2 cellular contexts compared by ENCODE assay signal in genomic region chr1:23910553-23911246, GRCh38.
TF ChIP-seq lines count a peak whose summit lies in the region.

No MANE protein-coding gene starts in this region.

TF ChIP-seq in GM12891, 5 proteins besides CTCF, POLR2A, EP300 and RAD21:
- no peak for TF ChIP-seq SPI1 (IDR thresholded peaks at IDR 0.05; ENCODE audit: low read depth, low read length)
- TF ChIP-seq POLR2AphosphoS5 (IDR thresholded peaks at IDR 0.05; ENCODE audit: low read depth, low read length): peak; percentile 88

TF ChIP-seq in IMR-90, 13 proteins besides CTCF, POLR2A, EP300 and RAD21:
- TF ChIP-seq MAFK (IDR thresholded peaks at IDR 0.05; ENCODE audit: low read depth, low read length): no peak
- TF ChIP-seq, protein P1, sequence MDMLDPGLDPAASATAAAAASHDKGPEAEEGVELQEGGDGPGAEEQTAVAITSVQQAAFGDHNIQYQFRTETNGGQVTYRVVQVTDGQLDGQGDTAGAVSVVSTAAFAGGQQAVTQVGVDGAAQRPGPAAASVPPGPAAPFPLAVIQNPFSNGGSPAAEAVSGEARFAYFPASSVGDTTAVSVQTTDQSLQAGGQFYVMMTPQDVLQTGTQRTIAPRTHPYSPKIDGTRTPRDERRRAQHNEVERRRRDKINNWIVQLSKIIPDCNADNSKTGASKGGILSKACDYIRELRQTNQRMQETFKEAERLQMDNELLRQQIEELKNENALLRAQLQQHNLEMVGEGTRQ (IDR thresholded peaks at IDR 0.05; ENCODE audit: low read depth, low read length): no peak
- TF ChIP-seq NFE2L2 (IDR thresholded peaks at IDR 0.05; ENCODE audit: low read depth, low read length): no peak
- TF ChIP-seq RFX5 (IDR thresholded peaks at IDR 0.05; ENCODE audit: low read depth, low read length): no peak
- TF ChIP-seq RCOR1 (IDR thresholded peaks at IDR 0.05; ENCODE audit: insufficient replicate concordance, low read length): no peak
- no peak for TF ChIP-seq CHD1 (IDR thresholded peaks at IDR 0.05; ENCODE audit: low read depth, low read length)
- TF ChIP-seq, protein P2, sequence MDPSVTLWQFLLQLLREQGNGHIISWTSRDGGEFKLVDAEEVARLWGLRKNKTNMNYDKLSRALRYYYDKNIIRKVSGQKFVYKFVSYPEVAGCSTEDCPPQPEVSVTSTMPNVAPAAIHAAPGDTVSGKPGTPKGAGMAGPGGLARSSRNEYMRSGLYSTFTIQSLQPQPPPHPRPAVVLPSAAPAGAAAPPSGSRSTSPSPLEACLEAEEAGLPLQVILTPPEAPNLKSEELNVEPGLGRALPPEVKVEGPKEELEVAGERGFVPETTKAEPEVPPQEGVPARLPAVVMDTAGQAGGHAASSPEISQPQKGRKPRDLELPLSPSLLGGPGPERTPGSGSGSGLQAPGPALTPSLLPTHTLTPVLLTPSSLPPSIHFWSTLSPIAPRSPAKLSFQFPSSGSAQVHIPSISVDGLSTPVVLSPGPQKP (IDR thresholded peaks at IDR 0.05; ENCODE audit: borderline replicate concordance, low read depth, low read length): no peak
- no peak for TF ChIP-seq MAZ (IDR thresholded peaks at IDR 0.05; ENCODE audit: borderline replicate concordance, low read depth, low read length)
- TF ChIP-seq CEBPB (IDR thresholded peaks at IDR 0.05; ENCODE audit: low read depth, low read length): no peak
- TF ChIP-seq FOS (IDR thresholded peaks at IDR 0.05; ENCODE audit: low read depth, low read length): no peak
- no peak for TF ChIP-seq MXI1 (IDR thresholded peaks at IDR 0.05; ENCODE audit: borderline replicate concordance, low read depth, low read length)
- no peak for TF ChIP-seq SMC3 (IDR thresholded peaks at IDR 0.05; ENCODE audit: low read depth, low read length)
